Comparison of ENCODE assay signal across 29 cellular contexts in genomic region chr4:109051054-109051453, GRCh38.
"Had no signal": no experiment of that assay in that cellular context is flagged by ENCODE, and none has a peak within 500 bp of the region (broad histone marks: within the 10 kb centered on the region; RNA-seq: fewer than 3 reads in every experiment).

No MANE protein-coding gene starts in this region.

- H3K27me3 Mint-ChIP-seq: activated naive CD4-positive, alpha-beta T cell treated with anti-CD3 and anti-CD28 coated beads, Interleukin-2, amount 50 U/mL, for 24 hours; effector memory CD8-positive, alpha-beta T cell had no signal

- H3K27ac ChIP-seq: adrenal gland, body of pancreas, esophagus squamous epithelium, VCaP had no signal

- H3K4me1 ChIP-seq: body of pancreas had no signal

- H3K4me3 Mint-ChIP-seq: activated CD4-positive, alpha-beta memory T cell treated with anti-CD3 and anti-CD28 coated beads for 36 hours; activated CD8-positive, alpha-beta memory T cell treated with anti-CD3 and anti-CD28 coated beads, Interleukin-2, amount 10 ng/mL, durations not matched to agents 7 days and 5 days; activated CD8-positive, alpha-beta T cell treated with anti-CD3 and anti-CD28 coated beads, Interleukin-2, amount 10 ng/mL, durations not matched to agents 7 days and 5 days; activated naive CD4-positive, alpha-beta T cell treated with anti-CD3 and anti-CD28 coated beads for 36 hours; activated naive CD4-positive, alpha-beta T cell treated with anti-CD3 and anti-CD28 coated beads, Interleukin-2, amount 50 U/mL, for 24 hours; activated naive CD8-positive, alpha-beta T cell treated with anti-CD3 and anti-CD28 coated beads for 36 hours; activated naive CD8-positive, alpha-beta T cell treated with anti-CD3 and anti-CD28 coated beads, Interleukin-2, amount 50 U/mL, for 24 hours; activated T-helper 1 cell treated with anti-CD3 and anti-CD28 coated beads, Interleukin-12 subunit alpha, Interleukin-12 subunit beta, Interleukin-2, Interleukin-4 antibody, amounts not matched to agents 30 ng/mL and 10 ng/mL and 1 ng/mL, durations not matched to agents 14 hours and 24 hours and 36 hours; effector memory CD8-positive, alpha-beta T cell; WTC11 had no signal

- ATAC-seq: activated CD8-positive, alpha-beta memory T cell treated with anti-CD3 and anti-CD28 coated beads, Interleukin-2, amount 10 ng/mL, durations not matched to agents 7 days and 5 days; activated CD8-positive, alpha-beta T cell treated with anti-CD3 and anti-CD28 coated beads, Interleukin-2, amount 10 ng/mL, durations not matched to agents 7 days and 5 days; activated naive CD8-positive, alpha-beta T cell treated with anti-CD3 and anti-CD28 coated beads, Interleukin-2, amount 50 U/mL, for 24 hours; body of pancreas; effector memory CD8-positive, alpha-beta T cell; WTC11 had no signal

- DNase-seq: activated CD4-positive, alpha-beta memory T cell treated with anti-CD3 and anti-CD28 coated beads for 36 hours; activated CD4-positive, alpha-beta T cell treated with anti-CD3 and anti-CD28 coated beads for 48 hours; activated CD8-positive, alpha-beta memory T cell treated with anti-CD3 and anti-CD28 coated beads, Interleukin-2, amount 10 ng/mL, durations not matched to agents 7 days and 5 days; activated CD8-positive, alpha-beta memory T cell treated with anti-CD3 and anti-CD28 coated beads, Interleukin-2, amount 50 U/mL, for 4 hours; activated CD8-positive, alpha-beta T cell treated with anti-CD3 and anti-CD28 coated beads, Interleukin-2, amount 10 ng/mL, durations not matched to agents 7 days and 5 days; activated effector memory CD4-positive, alpha-beta T cell treated with anti-CD3 and anti-CD28 coated beads, Interleukin-2, amount 50 U/mL, for 16 hours; activated naive CD4-positive, alpha-beta T cell treated with anti-CD3 and anti-CD28 coated beads for 36 hours; activated naive CD8-positive, alpha-beta T cell treated with anti-CD3 and anti-CD28 coated beads for 36 hours; activated naive CD8-positive, alpha-beta T cell treated with anti-CD3 and anti-CD28 coated beads, Interleukin-2, amount 50 U/mL, for 24 hours; activated T-cell treated with anti-CD3 and anti-CD28 coated beads, Interleukin-2, amount 50 U/mL, for 1 hour; activated T-cell treated with anti-CD3 and anti-CD28 coated beads, Interleukin-2, amount 50 U/mL, for 48 hours; adrenal gland; amygdala; aorta; body of pancreas; caudate nucleus; cortex of kidney; dermis blood vessel endothelial cell; effector CD4-positive, alpha-beta T cell; effector memory CD8-positive, alpha-beta T cell; esophagus squamous epithelium; glutamatergic neuron; T-helper 2 cell had no signal

- H3K27me3 ChIP-seq: adrenal gland, body of pancreas, esophagus squamous epithelium had no signal

- H3K36me3 ChIP-seq: adrenal gland, esophagus squamous epithelium had no signal

- H3K4me3 ChIP-seq: adrenal gland, body of pancreas, esophagus squamous epithelium had no signal

- H3K9me3 Mint-ChIP-seq: activated CD4-positive, alpha-beta memory T cell treated with anti-CD3 and anti-CD28 coated beads for 36 hours; activated naive CD4-positive, alpha-beta T cell treated with anti-CD3 and anti-CD28 coated beads for 36 hours; activated naive CD4-positive, alpha-beta T cell treated with anti-CD3 and anti-CD28 coated beads, Interleukin-2, amount 50 U/mL, for 24 hours; activated naive CD8-positive, alpha-beta T cell treated with anti-CD3 and anti-CD28 coated beads for 36 hours; activated naive CD8-positive, alpha-beta T cell treated with anti-CD3 and anti-CD28 coated beads, Interleukin-2, amount 50 U/mL, for 24 hours; activated T-helper 1 cell treated with anti-CD3 and anti-CD28 coated beads, Interleukin-12 subunit alpha, Interleukin-12 subunit beta, Interleukin-2, Interleukin-4 antibody, amounts not matched to agents 30 ng/mL and 10 ng/mL and 1 ng/mL, durations not matched to agents 14 hours and 24 hours and 36 hours; activated T-helper 2 cell treated with anti-CD3 and anti-CD28 coated beads, Interferon-gamma antibody, Interleukin-2, Interleukin-4, amounts not matched to agents 10 μg/mL and 5 μg/mL and 100 μg/mL, durations not matched to agents 14 hours and 24 hours and 36 hours; effector memory CD8-positive, alpha-beta T cell; WTC11 had no signal

- H3K9me3 ChIP-seq: adrenal gland, body of pancreas, esophagus squamous epithelium had no signal

- H3K36me3 Mint-ChIP-seq: activated CD4-positive, alpha-beta memory T cell treated with anti-CD3 and anti-CD28 coated beads for 36 hours; activated CD8-positive, alpha-beta memory T cell treated with anti-CD3 and anti-CD28 coated beads, Interleukin-2, amount 10 ng/mL, durations not matched to agents 7 days and 5 days; activated naive CD4-positive, alpha-beta T cell treated with anti-CD3 and anti-CD28 coated beads, Interleukin-2, amount 50 U/mL, for 24 hours; activated naive CD8-positive, alpha-beta T cell treated with anti-CD3 and anti-CD28 coated beads for 36 hours; WTC11 had no signal

- H3K27ac Mint-ChIP-seq: activated CD4-positive, alpha-beta memory T cell treated with anti-CD3 and anti-CD28 coated beads for 36 hours; activated CD8-positive, alpha-beta memory T cell treated with anti-CD3 and anti-CD28 coated beads, Interleukin-2, amount 10 ng/mL, durations not matched to agents 7 days and 5 days; activated CD8-positive, alpha-beta T cell treated with anti-CD3 and anti-CD28 coated beads, Interleukin-2, amount 10 ng/mL, durations not matched to agents 7 days and 5 days; activated naive CD4-positive, alpha-beta T cell treated with anti-CD3 and anti-CD28 coated beads for 36 hours; activated naive CD4-positive, alpha-beta T cell treated with anti-CD3 and anti-CD28 coated beads, Interleukin-2, amount 50 U/mL, for 24 hours; activated naive CD8-positive, alpha-beta T cell treated with anti-CD3 and anti-CD28 coated beads for 36 hours; activated naive CD8-positive, alpha-beta T cell treated with anti-CD3 and anti-CD28 coated beads, Interleukin-2, amount 50 U/mL, for 24 hours; activated T-helper 1 cell treated with anti-CD3 and anti-CD28 coated beads, Interleukin-12 subunit alpha, Interleukin-12 subunit beta, Interleukin-2, Interleukin-4 antibody, amounts not matched to agents 30 ng/mL and 10 ng/mL and 1 ng/mL, durations not matched to agents 14 hours and 24 hours and 36 hours; activated T-helper 2 cell treated with anti-CD3 and anti-CD28 coated beads, Interferon-gamma antibody, Interleukin-2, Interleukin-4, amounts not matched to agents 10 μg/mL and 5 μg/mL and 100 μg/mL, durations not matched to agents 14 hours and 24 hours and 36 hours; effector memory CD8-positive, alpha-beta T cell; WTC11 had no signal

- H3K4me1 Mint-ChIP-seq: WTC11 had no signal

- FAIRE-seq: colon had no signal
